In the genomic region with DNA sequence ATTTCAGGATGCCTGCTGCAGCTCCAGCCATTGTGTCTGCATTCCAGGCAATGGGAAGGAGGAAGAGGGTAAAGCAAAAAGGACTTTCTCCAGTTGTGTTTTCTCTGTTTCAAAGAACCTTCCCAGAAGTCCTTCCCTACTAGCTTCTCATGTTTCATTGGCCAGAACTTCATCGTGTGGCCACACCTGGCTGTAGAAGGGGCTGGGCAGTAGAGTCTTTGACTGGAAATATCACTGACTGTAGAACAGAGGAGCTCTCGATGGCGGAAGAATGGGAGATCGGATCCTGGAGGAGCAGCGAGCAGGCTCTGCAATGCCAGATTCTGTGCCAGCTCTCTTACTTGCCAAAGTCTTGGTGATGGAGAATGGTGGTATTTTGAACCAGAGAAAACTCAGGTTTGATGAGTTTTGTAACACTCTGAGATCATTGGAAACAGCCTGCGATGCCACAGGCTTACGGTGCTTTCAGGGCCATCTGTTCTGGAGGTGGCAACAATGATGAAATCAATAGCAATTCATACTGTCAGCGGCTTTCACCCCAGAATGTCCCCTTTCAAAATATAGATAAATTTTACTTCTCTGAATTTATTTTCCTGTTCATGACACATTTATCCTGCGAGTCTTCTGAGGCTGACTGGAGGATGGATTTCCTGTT, we compare ENCODE assay signal across 29 cellular contexts.
"Had no signal": no experiment of that assay in that cellular context is flagged by ENCODE, and none has a peak within 500 bp of the region (broad histone marks: within the 10 kb centered on the region; RNA-seq: fewer than 3 reads in every experiment).

No MANE protein-coding gene starts in this region.

- H3K27ac Mint-ChIP-seq: mesothelial cell of epicardium; naive B cell; natural killer cell treated with Interleukin-12 subunit alpha and Interleukin-12 subunit beta and Interleukin-15 and Interleukin-18, amount 100 ng/mL, for 72 hours had no signal

- H2AFZ ChIP-seq: neural progenitor cell had no signal

- FAIRE-seq: endometrium, kidney, small intestine had no signal

- H3K27ac ChIP-seq: colonic mucosa, esophagus squamous epithelium, left lung, neural progenitor cell, ovary, right lobe of liver, thyroid gland had no signal

- H3K36me3 Mint-ChIP-seq: mesothelial cell of epicardium; naive B cell; natural killer cell treated with Interleukin-12 subunit alpha and Interleukin-12 subunit beta and Interleukin-15 and Interleukin-18, amount 100 ng/mL, for 72 hours; neural progenitor cell had no signal

- H3K27me3 ChIP-seq: colonic mucosa, neural progenitor cell, ovary, right lobe of liver, thyroid gland had no signal

- H3K9me3 Mint-ChIP-seq: central memory CD8-positive, alpha-beta T cell; mesothelial cell of epicardium; natural killer cell treated with Interleukin-12 subunit alpha and Interleukin-12 subunit beta and Interleukin-15 and Interleukin-18, amount 100 ng/mL, for 72 hours; neural progenitor cell; stimulated activated naive CD8-positive, alpha-beta T cell treated with anti-CD3 and anti-CD28 coated beads, Interleukin-15, amount 100 ng/mL, for 72 hours had no signal

- H3K9me3 ChIP-seq: colonic mucosa, esophagus squamous epithelium, left lung, mucosa of descending colon, ovary, right lobe of liver, thyroid gland had no signal

- H3K4me2 ChIP-seq: neural progenitor cell had no signal

- ATAC-seq: left cardiac atrium; left lung; mucosa of descending colon; right lobe of liver; stimulated activated naive CD8-positive, alpha-beta T cell treated with anti-CD3 and anti-CD28 coated beads, Interleukin-15, amount 100 ng/mL, for 72 hours had no signal

- H3K4me3 Mint-ChIP-seq: central memory CD8-positive, alpha-beta T cell; mesothelial cell of epicardium; naive B cell; natural killer cell treated with Interleukin-12 subunit alpha and Interleukin-12 subunit beta and Interleukin-15 and Interleukin-18, amount 100 ng/mL, for 72 hours; neural progenitor cell; stimulated activated naive CD8-positive, alpha-beta T cell treated with anti-CD3 and anti-CD28 coated beads, Interleukin-15, amount 100 ng/mL, for 72 hours had no signal

- H3K4me3 ChIP-seq: colonic mucosa, esophagus squamous epithelium, left lung, mucosa of descending colon, neural progenitor cell, ovary, right lobe of liver, thyroid gland had no signal

- H3K9ac ChIP-seq: neural progenitor cell had no signal

- H3K4me1 ChIP-seq: colonic mucosa, esophagus squamous epithelium, left lung, neural progenitor cell, right lobe of liver, thyroid gland had no signal

- H3K36me3 ChIP-seq: colonic mucosa, esophagus squamous epithelium, left lung, neural progenitor cell, ovary, right lobe of liver, thyroid gland had no signal

- H3K4me1 Mint-ChIP-seq: central memory CD8-positive, alpha-beta T cell; naive B cell; neural progenitor cell; stimulated activated naive CD8-positive, alpha-beta T cell treated with anti-CD3 and anti-CD28 coated beads, Interleukin-15, amount 100 ng/mL, for 72 hours had no signal

- DNase-seq: colonic mucosa; dermis blood vessel endothelial cell; effector memory CD4-positive, alpha-beta T cell; esophagus squamous epithelium; foreskin melanocyte; kidney; left cardiac atrium; left lung; mesenchymal stem cell; mucosa of descending colon; naive B cell; nucleus accumbens; ovary; posterior cingulate gyrus; retina; right lobe of liver; small intestine; stimulated activated CD4-positive, alpha-beta T cell treated with anti-CD3 and anti-CD28 coated beads, Interleukin-1b, Interleukin-23, amount 100 ng/mL, for 48 hours; stimulated activated CD4-positive, alpha-beta T cell treated with anti-CD3 and anti-CD28 coated beads, Interleukin-4, amount 100 ng/mL, for 1 hour; stimulated activated CD8-positive, alpha-beta memory T cell treated with anti-CD3 and anti-CD28 coated beads, Interleukin-4, amount 100 ng/mL, for 48 hours; stimulated activated naive CD4-positive, alpha-beta T cell; stimulated activated naive CD8-positive, alpha-beta T cell treated with anti-CD3 and anti-CD28 coated beads, Interleukin-15, amount 100 ng/mL, for 72 hours; thyroid gland; trophoblast cell had no signal
